ENCODE assay signal across 27 cellular contexts in the genomic region with DNA sequence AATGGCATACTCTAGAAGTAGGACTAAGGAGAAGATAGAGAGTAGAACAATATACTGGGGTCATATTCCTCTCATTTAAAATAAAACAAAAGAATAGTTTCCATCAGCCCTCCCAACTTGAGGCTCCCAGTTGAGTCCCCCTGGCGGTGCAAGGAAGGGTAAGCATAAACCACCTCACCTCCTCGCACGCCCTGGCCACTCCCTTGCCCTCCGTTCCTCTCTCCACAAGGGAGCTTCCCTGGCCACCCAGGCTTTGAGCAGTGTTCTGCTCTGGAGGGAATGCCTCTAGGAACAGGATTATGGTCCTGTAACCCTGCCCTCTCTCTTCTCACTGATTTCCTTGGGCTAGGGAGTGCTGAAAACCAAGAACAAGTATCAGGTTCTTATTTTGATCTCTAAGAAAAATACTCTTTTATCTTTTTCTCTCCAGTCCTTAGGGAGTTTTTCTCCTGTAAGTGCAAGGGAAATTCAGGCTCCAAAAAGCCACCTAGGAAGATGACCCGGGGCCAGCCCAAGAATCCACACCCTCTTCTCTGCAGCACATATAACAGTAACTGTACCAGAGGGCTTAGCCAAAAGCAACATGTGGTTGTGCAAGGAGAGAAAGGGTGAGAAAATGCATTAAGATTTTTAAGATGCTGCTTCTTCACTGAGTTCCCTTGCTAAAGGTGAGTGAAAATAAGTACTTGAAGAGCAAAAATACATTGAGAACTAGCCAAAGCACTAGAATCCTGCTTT.
DNase-seq lines count a peak whose midpoint lies in the region; TF ChIP-seq lines count a peak whose summit lies in the region.
"Had no signal": no experiment of that assay in that cellular context is flagged by ENCODE, and none has a peak within 500 bp of the region (broad histone marks: within the 10 kb centered on the region; RNA-seq: fewer than 3 reads in every experiment).

No MANE protein-coding gene starts in this region.

- no peaks in the 10 kb centered on the region for H3K36me3 ChIP-seq in SK-N-SH (replicated peaks in 1 of 2; ENCODE audit: control insufficient read depth in 1 of 2, insufficient read depth in 2 of 2, low read length in 1 of 2)
- H3K36me3 ChIP-seq: heart left ventricle, Peyer's patch had no signal

- in situ Hi-C loops in SK-MEL-5 (cut with HindIII; ENCODE audit: low pct_unique_long_range_greater_than_20kb, low sequenced_read_pairs) = no loop called here

- H3K36me3 Mint-ChIP-seq in progenitor cell of endocrine pancreas (ENCODE audit: insufficient read depth) = no peaks in the 10 kb centered on the region
- H3K36me3 Mint-ChIP-seq: brain; CD4-positive, CD25-positive, alpha-beta regulatory T cell; natural killer cell treated with Interleukin-12 subunit alpha and Interleukin-12 subunit beta and Interleukin-15 and Interleukin-18, amount 100 ng/mL, for 72 hours had no signal

- H3K9me3 ChIP-seq in SK-N-SH = no peaks in the 10 kb centered on the region
- H3K9me3 ChIP-seq: heart left ventricle, Peyer's patch, psoas muscle had no signal

- TF ChIP-seq CTCF in GM12875 (IDR thresholded peaks at IDR 0.05; ENCODE audit: borderline replicate concordance, insufficient read depth, low read depth, low read length) (0 out of 2 replicates have a peak, but pooled peaks have one; percentile 10), progenitor cell of endocrine pancreas (IDR thresholded peaks at IDR 0.05; ENCODE audit: unreplicated experiment) (peak; percentile 12), SK-N-SH (IDR thresholded peaks at IDR 0.05) (no peak)

- H3K27me3 ChIP-seq in SK-N-SH (ENCODE audit: insufficient read depth) = no peaks in the 10 kb centered on the region
- H3K27me3 ChIP-seq: heart left ventricle, Peyer's patch had no signal

- no peak for TF ChIP-seq EP300 in SK-N-SH (IDR thresholded peaks at IDR 0.05; ENCODE audit: borderline replicate concordance in 1 of 2, low read depth in 1 of 2, low read length in 1 of 2)

- no peaks in the 10 kb centered on the region for H3K4me1 Mint-ChIP-seq in progenitor cell of endocrine pancreas (ENCODE audit: low read depth)
- H3K4me1 Mint-ChIP-seq: activated naive CD8-positive, alpha-beta T cell treated with anti-CD3 and anti-CD28 coated beads, Interleukin-2, amount 50 U/mL, for 24 hours; brain; CD4-positive, CD25-positive, alpha-beta regulatory T cell had no signal

- H3K9ac ChIP-seq in SK-N-SH = no peak overlapping the region

- H3K79me2 ChIP-seq in SK-N-SH (ENCODE audit: insufficient read depth) = no peaks in the 10 kb centered on the region

- POLR2A ChIA-PET in SK-N-SH (lab: Yijun Ruan, JAX) = no interaction called here

- CTCF ChIA-PET in SK-N-SH (lab: Yijun Ruan, JAX) = interaction anchor here (0.7 kb wide), 1 partner anchor 15 kb away, joined by 3 read pairs; no protein-coding TSS in a partner anchor

- no peak overlapping the region for H3K27ac Mint-ChIP-seq in progenitor cell of endocrine pancreas
- H3K27ac Mint-ChIP-seq: activated CD8-positive, alpha-beta T cell treated with anti-CD3 and anti-CD28 coated beads, Interleukin-2, amount 10 ng/mL, durations not matched to agents 7 days and 5 days; activated naive CD8-positive, alpha-beta T cell treated with anti-CD3 and anti-CD28 coated beads, Interleukin-2, amount 50 U/mL, for 24 hours; brain; natural killer cell treated with Interleukin-12 subunit alpha and Interleukin-12 subunit beta and Interleukin-15 and Interleukin-18, amount 100 ng/mL, for 72 hours had no signal

- H3K27me3 Mint-ChIP-seq in progenitor cell of endocrine pancreas = no peaks in the 10 kb centered on the region
- H3K27me3 Mint-ChIP-seq: activated naive CD8-positive, alpha-beta T cell treated with anti-CD3 and anti-CD28 coated beads, Interleukin-2, amount 50 U/mL, for 24 hours; brain had no signal

- H3K9me3 Mint-ChIP-seq in progenitor cell of endocrine pancreas (ENCODE audit: low read depth) = no peaks in the 10 kb centered on the region
- H3K9me3 Mint-ChIP-seq: activated naive CD8-positive, alpha-beta T cell treated with anti-CD3 and anti-CD28 coated beads, Interleukin-2, amount 50 U/mL, for 24 hours; brain; natural killer cell treated with Interleukin-12 subunit alpha and Interleukin-12 subunit beta and Interleukin-15 and Interleukin-18, amount 100 ng/mL, for 72 hours had no signal

- no peak overlapping the region for H3K4me3 Mint-ChIP-seq in progenitor cell of endocrine pancreas (ENCODE audit: low read depth)
- H3K4me3 Mint-ChIP-seq: activated CD8-positive, alpha-beta T cell treated with anti-CD3 and anti-CD28 coated beads, Interleukin-2, amount 10 ng/mL, durations not matched to agents 7 days and 5 days; activated naive CD8-positive, alpha-beta T cell treated with anti-CD3 and anti-CD28 coated beads, Interleukin-2, amount 50 U/mL, for 24 hours; brain; CD4-positive, CD25-positive, alpha-beta regulatory T cell; natural killer cell treated with Interleukin-12 subunit alpha and Interleukin-12 subunit beta and Interleukin-15 and Interleukin-18, amount 100 ng/mL, for 72 hours had no signal

- H3K27ac ChIP-seq in SK-N-SH (ENCODE audit: low read depth in 2 of 2, low read length in 1 of 2) = no peak overlapping the region
- H3K27ac ChIP-seq: heart left ventricle, Peyer's patch, psoas muscle, skin epidermis had no signal

- H3K4me2 ChIP-seq in SK-N-SH = no peak overlapping the region

- no peak for TF ChIP-seq RAD21 in SK-N-SH (IDR thresholded peaks at IDR 0.05; ENCODE audit: low read length)

- H3F3A ChIP-seq in SK-N-SH (replicated peaks; ENCODE audit: insufficient read depth) = peaks cover 3% of the 10 kb centered on the region

- peak; percentile 13 for DNase-seq in SK-MEL-5 (ENCODE audit: low read depth, low spot score)
- peak; percentile 20 for DNase-seq in iPS DF 19.7 (ENCODE audit: low read depth, low spot score)
- DNase-seq in progenitor cell of endocrine pancreas (ENCODE audit: low spot score, unreplicated experiment) = no peak
- no peak for DNase-seq in activated naive CD4-positive, alpha-beta T cell treated with Interleukin-2 at 50 U/mL for 16 hours
- DNase-seq in stimulated activated CD4-positive, alpha-beta T cell treated with anti-CD3 and anti-CD28 coated beads, Interleukin-4, amount 100 ng/mL, for 4 hours = no peak
- DNase-seq in SK-N-SH = no peak
- DNase-seq: activated CD4-positive, alpha-beta T cell treated with anti-CD3 and anti-CD28 coated beads for 1 hour; activated CD8-positive, alpha-beta T cell treated with anti-CD3 and anti-CD28 coated beads, Interleukin-2, amount 10 ng/mL, durations not matched to agents 7 days and 5 days; activated effector memory CD4-positive, alpha-beta T cell treated with anti-CD3 and anti-CD28 coated beads, Interleukin-2, amount 50 U/mL, for 16 hours; activated naive CD8-positive, alpha-beta T cell treated with anti-CD3 and anti-CD28 coated beads, Interleukin-2, amount 50 U/mL, for 24 hours; activated T-cell treated with anti-CD3 and anti-CD28 coated beads for 4 hours; CD4-positive, CD25-positive, alpha-beta regulatory T cell; effector CD4-positive, alpha-beta T cell; EL; erythroblast; heart left ventricle; KG1; midbrain; NCI-H1436; NK-92 treated with Interleukin-12 subunit alpha and Interleukin-12 subunit beta, amount 100 ng/mL, for 24 hours; Peyer's patch; psoas muscle; T-helper 1 cell had no signal

- no peaks in the 10 kb centered on the region; a peak in 1 of 4 replicates for H3K4me1 ChIP-seq in SK-N-SH (ENCODE audit: control insufficient read depth in 1 of 2, insufficient read depth in 2 of 2, low read depth in 1 of 2, low read length in 1 of 2)
- H3K4me1 ChIP-seq: Peyer's patch, psoas muscle had no signal

- no peaks in the 10 kb centered on the region for H3K9me2 ChIP-seq in SK-N-SH

- H4K20me1 ChIP-seq in SK-N-SH (ENCODE audit: insufficient read depth) = no peaks in the 10 kb centered on the region

- WGBS in SK-N-SH (ENCODE audit: low lambda C conversion rate) = 79% methylated on average over 5 of the region's 5 CpGs

- H2AFZ ChIP-seq in SK-N-SH (ENCODE audit: low read depth) = no peak overlapping the region

- H3K4me3 ChIP-seq in GM12875 (ENCODE audit: low read depth, low read length) (no peak overlapping the region), SK-N-SH (ENCODE audit: low read depth in 2 of 2, low read length in 1 of 2) (no peak overlapping the region)
- H3K4me3 ChIP-seq: heart left ventricle, Peyer's patch, psoas muscle, skin epidermis had no signal

TF ChIP-seq in SK-N-SH, 30 proteins besides CTCF, POLR2A, EP300 and RAD21:
- no peak for TF ChIP-seq TCF12 (IDR thresholded peaks at IDR 0.05)
- TF ChIP-seq RCOR1 (IDR thresholded peaks at IDR 0.05; ENCODE audit: low read length) = no peak
TF ChIP-seq in SK-N-SH: peak in this region for 0.

Comparison
In these comparisons a context has a peak if more than half of its experiments do, and no peak if none do; other contexts are left out.
1. DNase-seq: peak in SK-MEL-5 (single experiment) and iPS DF 19.7 (single experiment); none in progenitor cell of endocrine pancreas (single experiment), activated naive CD4-positive, alpha-beta T cell treated with Interleukin-2 at 50 U/mL for 16 hours (single experiment), stimulated activated CD4-positive, alpha-beta T cell treated with anti-CD3 and anti-CD28 coated beads, Interleukin-4, amount 100 ng/mL, for 4 hours (0 of 2) and SK-N-SH (single experiment).